Comparison of ENCODE assay signal across 35 cellular contexts in the genomic region with DNA sequence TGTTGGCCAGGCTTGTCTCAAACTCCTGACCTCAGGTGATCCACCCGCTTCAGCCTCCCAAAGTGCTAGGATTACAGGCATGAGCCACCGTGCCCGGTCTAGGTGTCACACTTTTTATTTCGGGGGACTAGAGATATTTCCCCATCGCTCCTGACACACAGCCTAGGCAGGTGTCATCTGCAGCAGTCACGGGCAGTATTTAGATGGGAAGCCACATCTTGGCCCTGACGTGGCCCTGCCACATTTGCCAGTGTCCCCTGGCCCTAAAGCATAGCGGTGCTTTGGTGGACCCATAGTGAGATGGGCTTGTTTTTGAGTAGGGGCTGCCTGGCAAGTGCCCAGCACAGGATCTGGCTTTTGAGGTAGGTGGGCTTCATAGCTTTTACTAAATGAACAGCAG. TPM values are rescaled to one million over a fixed set of nuclear protein-coding genes. Genes with fewer than 3 reads are reported as not detected.
"Had no signal": no experiment of that assay in that cellular context is flagged by ENCODE, and none has a peak within 500 bp of the region (broad histone marks: within the 10 kb centered on the region; RNA-seq: fewer than 3 reads in every experiment).

No MANE protein-coding gene starts in this region.

- H3K27ac ChIP-seq: adrenal gland, body of pancreas, brain microvascular endothelial cell, breast epithelium, cardiac muscle cell, VCaP had no signal

- DNase-seq: activated CD4-positive, alpha-beta memory T cell treated with anti-CD3 and anti-CD28 coated beads, Interleukin-2, amount 10 ng/mL, durations not matched to agents 7 days and 5 days; activated CD4-positive, alpha-beta T cell treated with anti-CD3 and anti-CD28 coated beads for 1 hour; activated CD4-positive, alpha-beta T cell treated with anti-CD3 and anti-CD28 coated beads for 36 hours; activated CD4-positive, alpha-beta T cell treated with anti-CD3 and anti-CD28 coated beads for 48 hours; activated CD4-positive, alpha-beta T cell treated with anti-CD3 and anti-CD28 coated beads, Interleukin-2, amount 10 ng/mL, durations not matched to agents 7 days and 5 days; activated CD4-positive, alpha-beta T cell treated with anti-CD3 and anti-CD28 coated beads, Interleukin-2, amount 50 U/mL, for 48 hours; activated CD4-positive, CD25-positive, alpha-beta regulatory T cell; activated CD8-positive, alpha-beta memory T cell treated with anti-CD3 and anti-CD28 coated beads for 24 hours; activated CD8-positive, alpha-beta memory T cell treated with anti-CD3 and anti-CD28 coated beads, Interleukin-2, amount 10 ng/mL, durations not matched to agents 7 days and 5 days; activated CD8-positive, alpha-beta memory T cell treated with anti-CD3 and anti-CD28 coated beads, Interleukin-2, amount 50 U/mL, for 48 hours; activated CD8-positive, alpha-beta T cell treated with anti-CD3 and anti-CD28 coated beads, Interleukin-2, amount 10 ng/mL, durations not matched to agents 7 days and 5 days; activated effector memory CD4-positive, alpha-beta T cell treated with Interleukin-2 at 50 U/mL for 16 hours; activated gamma-delta T cell; activated naive CD4-positive, alpha-beta T cell treated with anti-CD3 and anti-CD28 coated beads for 36 hours; activated naive CD4-positive, alpha-beta T cell treated with anti-CD3 and anti-CD28 coated beads, Interleukin-2, amount 50 U/mL, for 16 hours; activated naive CD8-positive, alpha-beta T cell treated with anti-CD3 and anti-CD28 coated beads for 36 hours; activated T-cell treated with anti-CD3 and anti-CD28 coated beads, Interleukin-2, amount 50 U/mL, for 24 hours; activated T-cell treated with anti-CD3 and anti-CD28 coated beads, Interleukin-2, amount 50 U/mL, for 48 hours; amniotic stem cell; aorta; body of pancreas; brain microvascular endothelial cell; caudate nucleus; cerebellar nuclear complex; T-helper 1 cell; T-helper 2 cell; T-helper 9 cell had no signal

- H3K4me1 ChIP-seq: breast epithelium had no signal

- H3K9me3 ChIP-seq: adrenal gland, body of pancreas, breast epithelium had no signal

- ATAC-seq: activated CD4-positive, alpha-beta T cell treated with anti-CD3 and anti-CD28 coated beads for 36 hours; activated CD4-positive, CD25-positive, alpha-beta regulatory T cell treated with anti-CD3 and anti-CD28 coated beads, Interleukin-2, amount 50 U/mL, for 24 hours; activated CD8-positive, alpha-beta memory T cell treated with anti-CD3 and anti-CD28 coated beads, Interleukin-2, amount 10 ng/mL, durations not matched to agents 7 days and 5 days; activated CD8-positive, alpha-beta T cell treated with anti-CD3 and anti-CD28 coated beads, Interleukin-2, amount 10 ng/mL, durations not matched to agents 7 days and 5 days; activated naive CD4-positive, alpha-beta T cell treated with anti-CD3 and anti-CD28 coated beads, Interleukin-2, amount 50 U/mL, for 72 hours; body of pancreas had no signal

- FAIRE-seq: TTC549 had no signal

- H3K27me3 ChIP-seq: adrenal gland, body of pancreas, brain microvascular endothelial cell, breast epithelium, cardiac muscle cell had no signal

- H3K4me3 ChIP-seq: adrenal gland, body of pancreas, breast epithelium, cardiac muscle cell had no signal

RNA-seq across cellular contexts. Expression of a gene that starts 45.0 kb away (rescaled TPM):
- total RNA-seq: activated CD4-positive, alpha-beta T cell treated with anti-CD3 and anti-CD28 coated beads, Interleukin-2, amount 10 ng/mL, durations not matched to agents 7 days and 5 days; activated naive CD4-positive, alpha-beta T cell treated with anti-CD3 and anti-CD28 coated beads for 36 hours; activated naive CD8-positive, alpha-beta T cell treated with anti-CD3 and anti-CD28 coated beads for 36 hours; cardiac muscle cell; chondrocyte had no signal
